ENCODE assay signal across 11 cellular contexts in genomic region chr11:105202844-105203548, GRCh38.
DNase-seq lines count a peak whose midpoint lies in the region; ATAC-seq lines count a peak whose summit lies in the region.
"Had no signal": no experiment of that assay in that cellular context is flagged by ENCODE, and none has a peak within 500 bp of the region (broad histone marks: within the 10 kb centered on the region; RNA-seq: fewer than 3 reads in every experiment).

No MANE protein-coding gene starts in this region.

- peak; percentile 68 for ATAC-seq in activated CD4-positive, alpha-beta T cell treated with anti-CD3 and anti-CD28 coated beads for 36 hours
- peak; percentile 44 for ATAC-seq in effector memory CD8-positive, alpha-beta T cell (replicated peaks)
- ATAC-seq in stimulated activated effector memory CD8-positive, alpha-beta T cell treated with anti-CD3 and anti-CD28 coated beads, Interleukin-12 subunit alpha, Interleukin-12 subunit beta, amount 100 ng/mL, for 72 hours = peak; percentile 76
- no peak for ATAC-seq in HG02981 (IDR thresholded peaks at IDR 0.05; ENCODE audit: unreplicated experiment)
- ATAC-seq: heart left ventricle had no signal

- no peak overlapping the region for H3K27ac Mint-ChIP-seq in activated CD4-positive, alpha-beta T cell treated with anti-CD3 and anti-CD28 coated beads for 36 hours
- no peak overlapping the region for H3K27ac Mint-ChIP-seq in T-helper 1 cell treated with Interleukin-12 subunit alpha and Interleukin-12 subunit beta and Interleukin-4 antibody, amounts not matched to agents 30 μg/mL and 1 μg/mL, for 36 hours
- no peak overlapping the region for H3K27ac Mint-ChIP-seq in effector memory CD8-positive, alpha-beta T cell
- H3K27ac Mint-ChIP-seq in stimulated activated effector memory CD8-positive, alpha-beta T cell treated with anti-CD3 and anti-CD28 coated beads, Interleukin-12 subunit alpha, Interleukin-12 subunit beta, amount 100 ng/mL, for 72 hours = no peak overlapping the region
- H3K27ac Mint-ChIP-seq: brain had no signal

- H3K9me3 Mint-ChIP-seq in activated CD4-positive, alpha-beta T cell treated with anti-CD3 and anti-CD28 coated beads for 36 hours (ENCODE audit: low read depth) = no peaks in the 10 kb centered on the region
- H3K9me3 Mint-ChIP-seq in T-helper 1 cell treated with Interleukin-12 subunit alpha and Interleukin-12 subunit beta and Interleukin-4 antibody, amounts not matched to agents 30 μg/mL and 1 μg/mL, for 36 hours = no peaks in the 10 kb centered on the region
- H3K9me3 Mint-ChIP-seq in effector memory CD8-positive, alpha-beta T cell = no peaks in the 10 kb centered on the region
- H3K9me3 Mint-ChIP-seq in stimulated activated effector memory CD8-positive, alpha-beta T cell treated with anti-CD3 and anti-CD28 coated beads, Interleukin-12 subunit alpha, Interleukin-12 subunit beta, amount 100 ng/mL, for 72 hours = no peaks in the 10 kb centered on the region
- H3K9me3 Mint-ChIP-seq: brain had no signal

- H3K4me3 Mint-ChIP-seq in activated CD4-positive, alpha-beta T cell treated with anti-CD3 and anti-CD28 coated beads for 36 hours = no peak overlapping the region
- peak overlapping the region; percentile 23 for H3K4me3 Mint-ChIP-seq in T-helper 1 cell treated with Interleukin-12 subunit alpha and Interleukin-12 subunit beta and Interleukin-4 antibody, amounts not matched to agents 30 μg/mL and 1 μg/mL, for 36 hours
- no peak overlapping the region for H3K4me3 Mint-ChIP-seq in effector memory CD8-positive, alpha-beta T cell
- no peak overlapping the region for H3K4me3 Mint-ChIP-seq in stimulated activated effector memory CD8-positive, alpha-beta T cell treated with anti-CD3 and anti-CD28 coated beads, Interleukin-12 subunit alpha, Interleukin-12 subunit beta, amount 100 ng/mL, for 72 hours
- H3K4me3 Mint-ChIP-seq: brain had no signal

- peaks cover 11% of the 10 kb centered on the region for H3K4me1 Mint-ChIP-seq in activated CD4-positive, alpha-beta T cell treated with anti-CD3 and anti-CD28 coated beads for 36 hours
- peaks cover 13% of the 10 kb centered on the region for H3K4me1 Mint-ChIP-seq in T-helper 1 cell treated with Interleukin-12 subunit alpha and Interleukin-12 subunit beta and Interleukin-4 antibody, amounts not matched to agents 30 μg/mL and 1 μg/mL, for 36 hours (ENCODE audit: low read depth)
- H3K4me1 Mint-ChIP-seq in effector memory CD8-positive, alpha-beta T cell (ENCODE audit: low read depth in 2 of 2) = no peaks in the 10 kb centered on the region
- peaks cover 9% of the 10 kb centered on the region for H3K4me1 Mint-ChIP-seq in stimulated activated effector memory CD8-positive, alpha-beta T cell treated with anti-CD3 and anti-CD28 coated beads, Interleukin-12 subunit alpha, Interleukin-12 subunit beta, amount 100 ng/mL, for 72 hours
- H3K4me1 Mint-ChIP-seq: brain had no signal

- POLR2A ChIA-PET in activated CD4-positive, alpha-beta T cell treated with anti-CD3 and anti-CD28 coated beads for 36 hours (lab: Charles Lee) = no interaction called here

- CTCF ChIA-PET in activated CD4-positive, alpha-beta T cell treated with anti-CD3 and anti-CD28 coated beads for 36 hours (lab: Charles Lee) = no interaction called here

- DNase-seq in activated CD4-positive, alpha-beta T cell treated with anti-CD3 and anti-CD28 coated beads for 36 hours = peak; percentile 6
- no peak for DNase-seq in activated CD4-positive, alpha-beta T cell treated with anti-CD3 and anti-CD28 coated beads, Interleukin-2, amount 50 U/mL, for 48 hours
- no peak for DNase-seq in effector memory CD8-positive, alpha-beta T cell
- DNase-seq in stimulated activated effector memory CD8-positive, alpha-beta T cell treated with anti-CD3 and anti-CD28 coated beads, Interleukin-12 subunit alpha, Interleukin-12 subunit beta, amount 100 ng/mL, for 72 hours (ENCODE audit: low spot score in 2 of 2) = no peak
- DNase-seq in NCI-H1048 (lab: John Stamatoyannopoulos, UW) = no peak
- no peak for DNase-seq in NCI-H1417 (lab: John Stamatoyannopoulos, UW)
- DNase-seq: heart left ventricle, testis had no signal

- peaks cover 2% of the 10 kb centered on the region for H3K27me3 Mint-ChIP-seq in activated CD4-positive, alpha-beta T cell treated with anti-CD3 and anti-CD28 coated beads for 36 hours
- no peaks in the 10 kb centered on the region for H3K27me3 Mint-ChIP-seq in T-helper 1 cell treated with Interleukin-12 subunit alpha and Interleukin-12 subunit beta and Interleukin-4 antibody, amounts not matched to agents 30 μg/mL and 1 μg/mL, for 36 hours (ENCODE audit: low read depth)
- peaks cover 0 to 5% of the 10 kb centered on the region in 2 donors for H3K27me3 Mint-ChIP-seq in effector memory CD8-positive, alpha-beta T cell

- intact Hi-C loops in activated CD4-positive, alpha-beta T cell treated with anti-CD3 and anti-CD28 coated beads for 36 hours (cut with DNase I, micrococcal nuclease) = no loop called here

- H3K36me3 Mint-ChIP-seq in activated CD4-positive, alpha-beta T cell treated with anti-CD3 and anti-CD28 coated beads for 36 hours (ENCODE audit: low read depth) = no peaks in the 10 kb centered on the region
- H3K36me3 Mint-ChIP-seq in T-helper 1 cell treated with Interleukin-12 subunit alpha and Interleukin-12 subunit beta and Interleukin-4 antibody, amounts not matched to agents 30 μg/mL and 1 μg/mL, for 36 hours (ENCODE audit: low read depth) = no peaks in the 10 kb centered on the region
- H3K36me3 Mint-ChIP-seq in effector memory CD8-positive, alpha-beta T cell (ENCODE audit: insufficient read depth) = no peaks in the 10 kb centered on the region
- no peaks in the 10 kb centered on the region for H3K36me3 Mint-ChIP-seq in stimulated activated effector memory CD8-positive, alpha-beta T cell treated with anti-CD3 and anti-CD28 coated beads, Interleukin-12 subunit alpha, Interleukin-12 subunit beta, amount 100 ng/mL, for 72 hours
- H3K36me3 Mint-ChIP-seq: brain had no signal
